Comparison of ENCODE assay signal across 24 cellular contexts in the genomic region with DNA sequence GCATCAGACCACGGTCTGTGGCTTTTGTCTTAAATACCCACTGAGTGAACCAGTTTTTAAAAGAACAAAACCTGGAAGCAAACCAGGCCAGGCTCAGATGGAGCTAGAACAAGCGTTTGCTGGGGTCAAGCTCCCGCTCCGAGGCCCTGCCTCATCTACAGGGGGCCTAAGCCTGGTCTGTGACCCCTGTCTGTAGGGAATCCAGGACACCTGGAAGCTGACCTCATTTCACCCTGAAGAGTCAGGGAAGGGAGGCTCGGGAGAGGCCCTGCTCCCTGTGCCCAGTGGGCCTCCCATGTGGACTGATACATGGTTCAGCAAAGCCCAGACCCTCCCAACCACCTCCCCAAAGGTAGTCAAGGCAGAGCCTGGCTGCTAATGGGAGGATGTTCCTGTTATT.
"Had no signal": no experiment of that assay in that cellular context is flagged by ENCODE, and none has a peak within 500 bp of the region (broad histone marks: within the 10 kb centered on the region; RNA-seq: fewer than 3 reads in every experiment).

No MANE protein-coding gene starts in this region.

- H3K9me3 ChIP-seq: ascending aorta, body of pancreas, Peyer's patch had no signal

- FAIRE-seq: bronchial epithelial cell, TTC549 had no signal

- DNase-seq: activated CD4-positive, alpha-beta T cell treated with anti-CD3 and anti-CD28 coated beads for 36 hours; activated CD4-positive, alpha-beta T cell treated with anti-CD3 and anti-CD28 coated beads, Interleukin-2, amount 50 U/mL, for 1 hour; activated CD4-positive, CD25-positive, alpha-beta regulatory T cell; activated CD8-positive, alpha-beta memory T cell treated with anti-CD3 and anti-CD28 coated beads, Interleukin-2, amount 50 U/mL, for 4 hours; activated naive CD4-positive, alpha-beta T cell treated with anti-CD3 and anti-CD28 coated beads, Interleukin-2, amount 50 U/mL, for 16 hours; activated naive CD8-positive, alpha-beta T cell treated with anti-CD3 and anti-CD28 coated beads, Interleukin-2, amount 50 U/mL, for 24 hours; activated T-cell treated with anti-CD3 and anti-CD28 coated beads, Interleukin-2, amount 50 U/mL, for 1 hour; amniotic stem cell; body of pancreas; MG63; MV-4-11; NCI-H1092 treated with DMSO at 0.1 percent for 48 hours; NCI-H1436; NCI-H1694 treated with DMSO at 0.1 percent for 48 hours; NCI-H2029 treated with DMSO at 0.1 percent for 48 hours; NCI-H510A treated with DMSO at 0.1 percent for 48 hours; NCI-H69; Peyer's patch; SHP77 treated with DMSO at 0.1 percent for 48 hours; T-helper 2 cell; T1000 had no signal

- H3K36me3 ChIP-seq: ascending aorta, MG63, Peyer's patch had no signal

- H3K4me1 ChIP-seq: ascending aorta, body of pancreas, Peyer's patch had no signal

- H3K4me3 ChIP-seq: ascending aorta, body of pancreas, MG63, Peyer's patch had no signal

- H3K27ac ChIP-seq: ascending aorta, body of pancreas, Peyer's patch had no signal

- H3K27me3 ChIP-seq: ascending aorta, body of pancreas, Peyer's patch had no signal
